7 cellular contexts compared by ENCODE assay signal in genomic region chr22:43656581-43656980, GRCh38.
DNase-seq lines count a peak whose midpoint lies in the region; ATAC-seq, FAIRE-seq and TF ChIP-seq lines count a peak whose summit lies in the region.
"Not testable (repeated sequence)": the region's sequence is repeated elsewhere in the genome, so short reads cannot be mapped to it uniquely, and the experiment has no call there.

No MANE protein-coding gene starts in this region.

- CTCF ChIA-PET in A549 (lab: Yijun Ruan, JAX); activated CD4-positive, alpha-beta T cell treated with anti-CD3 and anti-CD28 coated beads for 36 hours (lab: Charles Lee): not testable (repeated sequence)

- not testable (repeated sequence) for H3K4me3 Mint-ChIP-seq in activated CD4-positive, alpha-beta T cell treated with anti-CD3 and anti-CD28 coated beads for 36 hours; activated T-cell treated with anti-CD3 and anti-CD28 coated beads, Interleukin-2, amount 50 U/mL, for 72 hours; activated naive CD8-positive, alpha-beta T cell treated with anti-CD3 and anti-CD28 coated beads, Interleukin-2, amount 50 U/mL, for 24 hours; natural killer cell treated with Interleukin-12 subunit alpha and Interleukin-12 subunit beta and Interleukin-15 and Interleukin-18, amount 100 ng/mL, for 72 hours; stimulated activated memory B cell treated with anti-CD40 and anti-IgM and Interleukin-4, amounts not matched to agents 10 μg/mL and 1 μg/mL and 100 μg/mL, for 72 hours; stimulated activated naive CD8-positive, alpha-beta T cell treated with anti-CD3 and anti-CD28 coated beads, Interleukin-15, amount 100 ng/mL, for 72 hours

- not testable (repeated sequence) for H3K27ac Mint-ChIP-seq in activated CD4-positive, alpha-beta T cell treated with anti-CD3 and anti-CD28 coated beads for 36 hours; activated T-cell treated with anti-CD3 and anti-CD28 coated beads, Interleukin-2, amount 50 U/mL, for 72 hours; activated naive CD8-positive, alpha-beta T cell treated with anti-CD3 and anti-CD28 coated beads, Interleukin-2, amount 50 U/mL, for 24 hours; natural killer cell treated with Interleukin-12 subunit alpha and Interleukin-12 subunit beta and Interleukin-15 and Interleukin-18, amount 100 ng/mL, for 72 hours; stimulated activated memory B cell treated with anti-CD40 and anti-IgM and Interleukin-4, amounts not matched to agents 10 μg/mL and 1 μg/mL and 100 μg/mL, for 72 hours; stimulated activated naive CD8-positive, alpha-beta T cell treated with anti-CD3 and anti-CD28 coated beads, Interleukin-15, amount 100 ng/mL, for 72 hours

- not testable (repeated sequence) for TF ChIP-seq RAD21 in A549 (conservative IDR thresholded peaks at IDR 0.05 in 1 of 2, IDR thresholded peaks at IDR 0.05 in 1 of 2)

- not testable (repeated sequence) for H3K4me1 ChIP-seq in A549

- not testable (repeated sequence) for H3K27me3 Mint-ChIP-seq in activated CD4-positive, alpha-beta T cell treated with anti-CD3 and anti-CD28 coated beads for 36 hours; activated T-cell treated with anti-CD3 and anti-CD28 coated beads, Interleukin-2, amount 50 U/mL, for 72 hours (ENCODE audit: low read depth); activated naive CD8-positive, alpha-beta T cell treated with anti-CD3 and anti-CD28 coated beads, Interleukin-2, amount 50 U/mL, for 24 hours; stimulated activated naive CD8-positive, alpha-beta T cell treated with anti-CD3 and anti-CD28 coated beads, Interleukin-15, amount 100 ng/mL, for 72 hours
- H3K27me3 Mint-ChIP-seq in natural killer cell treated with Interleukin-12 subunit alpha and Interleukin-12 subunit beta and Interleukin-15 and Interleukin-18, amount 100 ng/mL, for 72 hours = peaks cover 11 to 18% of the 10 kb centered on the region in 2 donors
- H3K27me3 Mint-ChIP-seq in stimulated activated memory B cell treated with anti-CD40 and anti-IgM and Interleukin-4, amounts not matched to agents 10 μg/mL and 1 μg/mL and 100 μg/mL, for 72 hours = peaks cover 21% of the 10 kb centered on the region

- not testable (repeated sequence) for H3K9me3 Mint-ChIP-seq in activated CD4-positive, alpha-beta T cell treated with anti-CD3 and anti-CD28 coated beads for 36 hours (ENCODE audit: low read depth); activated T-cell treated with anti-CD3 and anti-CD28 coated beads, Interleukin-2, amount 50 U/mL, for 72 hours; natural killer cell treated with Interleukin-12 subunit alpha and Interleukin-12 subunit beta and Interleukin-15 and Interleukin-18, amount 100 ng/mL, for 72 hours; stimulated activated memory B cell treated with anti-CD40 and anti-IgM and Interleukin-4, amounts not matched to agents 10 μg/mL and 1 μg/mL and 100 μg/mL, for 72 hours
- H3K9me3 Mint-ChIP-seq in activated naive CD8-positive, alpha-beta T cell treated with anti-CD3 and anti-CD28 coated beads, Interleukin-2, amount 50 U/mL, for 24 hours = peaks cover 16% of the 10 kb centered on the region
- peaks cover 5 to 10% of the 10 kb centered on the region in 2 donors for H3K9me3 Mint-ChIP-seq in stimulated activated naive CD8-positive, alpha-beta T cell treated with anti-CD3 and anti-CD28 coated beads, Interleukin-15, amount 100 ng/mL, for 72 hours

- not testable (repeated sequence) for TF ChIP-seq CTCF in A549 (IDR thresholded peaks at IDR 0.05)

- FAIRE-seq in A549 (lab: Jason Lieb, UNC) = peak; percentile 49

- H3K36me3 Mint-ChIP-seq in activated CD4-positive, alpha-beta T cell treated with anti-CD3 and anti-CD28 coated beads for 36 hours (ENCODE audit: low read depth); activated T-cell treated with anti-CD3 and anti-CD28 coated beads, Interleukin-2, amount 50 U/mL, for 72 hours (ENCODE audit: insufficient read depth in 2 of 2); activated naive CD8-positive, alpha-beta T cell treated with anti-CD3 and anti-CD28 coated beads, Interleukin-2, amount 50 U/mL, for 24 hours (ENCODE audit: low read depth); natural killer cell treated with Interleukin-12 subunit alpha and Interleukin-12 subunit beta and Interleukin-15 and Interleukin-18, amount 100 ng/mL, for 72 hours; stimulated activated memory B cell treated with anti-CD40 and anti-IgM and Interleukin-4, amounts not matched to agents 10 μg/mL and 1 μg/mL and 100 μg/mL, for 72 hours: not testable (repeated sequence)

- H3K9me3 ChIP-seq in A549 = not testable (repeated sequence)

- intact Hi-C loops in activated CD4-positive, alpha-beta T cell treated with anti-CD3 and anti-CD28 coated beads for 36 hours (cut with DNase I, micrococcal nuclease) = not testable (repeated sequence)

- H3K27ac ChIP-seq in A549 = not testable (repeated sequence)

- ATAC-seq in A549 = not testable (repeated sequence)
- peak; percentile 47 for ATAC-seq in activated CD4-positive, alpha-beta T cell treated with anti-CD3 and anti-CD28 coated beads for 36 hours
- peak; percentile 32 to 80 for ATAC-seq in activated T-cell treated with anti-CD3 and anti-CD28 coated beads, Interleukin-2, amount 50 U/mL, for 72 hours (replicated peaks in 1 of 2)
- ATAC-seq in activated naive CD8-positive, alpha-beta T cell treated with anti-CD3 and anti-CD28 coated beads, Interleukin-2, amount 50 U/mL, for 24 hours = peak; percentile 43
- ATAC-seq in natural killer cell treated with Interleukin-12 subunit alpha and Interleukin-12 subunit beta and Interleukin-15 and Interleukin-18, amount 100 ng/mL, for 72 hours = peak; percentile 15 to 31
- ATAC-seq in stimulated activated memory B cell treated with anti-CD40 and anti-IgM and Interleukin-4, amounts not matched to agents 10 μg/mL and 1 μg/mL and 100 μg/mL, for 72 hours = peak; percentile 34
- ATAC-seq in stimulated activated naive CD8-positive, alpha-beta T cell treated with anti-CD3 and anti-CD28 coated beads, Interleukin-15, amount 100 ng/mL, for 72 hours = peak; percentile 52

- DNase-seq in A549 (ENCODE audit: low read depth in 1 of 2, low spot score in 1 of 2); activated CD4-positive, alpha-beta T cell treated with anti-CD3 and anti-CD28 coated beads for 36 hours; activated T-cell treated with anti-CD3 and anti-CD28 coated beads, Interleukin-2, amount 50 U/mL, for 72 hours; activated naive CD8-positive, alpha-beta T cell treated with anti-CD3 and anti-CD28 coated beads, Interleukin-2, amount 50 U/mL, for 24 hours; natural killer cell treated with Interleukin-12 subunit alpha and Interleukin-12 subunit beta and Interleukin-15 and Interleukin-18, amount 100 ng/mL, for 72 hours (ENCODE audit: low spot score); stimulated activated naive CD8-positive, alpha-beta T cell treated with anti-CD3 and anti-CD28 coated beads, Interleukin-15, amount 100 ng/mL, for 72 hours: not testable (repeated sequence)

- TF ChIP-seq EP300 in A549 (IDR thresholded peaks at IDR 0.05) = not testable (repeated sequence)

- not testable (repeated sequence) for H3K4me3 ChIP-seq in A549

- not testable (repeated sequence) for H3K4me1 Mint-ChIP-seq in activated CD4-positive, alpha-beta T cell treated with anti-CD3 and anti-CD28 coated beads for 36 hours; activated T-cell treated with anti-CD3 and anti-CD28 coated beads, Interleukin-2, amount 50 U/mL, for 72 hours (ENCODE audit: low read depth); activated naive CD8-positive, alpha-beta T cell treated with anti-CD3 and anti-CD28 coated beads, Interleukin-2, amount 50 U/mL, for 24 hours; natural killer cell treated with Interleukin-12 subunit alpha and Interleukin-12 subunit beta and Interleukin-15 and Interleukin-18, amount 100 ng/mL, for 72 hours (ENCODE audit: low read depth in 2 of 2); stimulated activated memory B cell treated with anti-CD40 and anti-IgM and Interleukin-4, amounts not matched to agents 10 μg/mL and 1 μg/mL and 100 μg/mL, for 72 hours; stimulated activated naive CD8-positive, alpha-beta T cell treated with anti-CD3 and anti-CD28 coated beads, Interleukin-15, amount 100 ng/mL, for 72 hours

- POLR2A ChIA-PET in A549 (lab: Yijun Ruan, JAX); activated CD4-positive, alpha-beta T cell treated with anti-CD3 and anti-CD28 coated beads for 36 hours (lab: Charles Lee): not testable (repeated sequence)

- WGBS in A549 (ENCODE audit: missing lambda C conversion rate) = 69% methylated on average over 6 of the region's 6 CpGs

- not testable (repeated sequence) for TF ChIP-seq POLR2A in A549 (IDR thresholded peaks at IDR 0.05; ENCODE audit: low read length)

- H3K4me2 ChIP-seq in A549 = not testable (repeated sequence)
